Comparison of ENCODE assay signal across 27 cellular contexts in genomic region chr19:1296575-1297271, GRCh38. TPM values are rescaled to one million over a fixed set of nuclear protein-coding genes. Genes with fewer than 3 reads are reported as not detected.
"Had no signal": no experiment of that assay in that cellular context is flagged by ENCODE, and none has a peak within 500 bp of the region (broad histone marks: within the 10 kb centered on the region; RNA-seq: fewer than 3 reads in every experiment).

No MANE protein-coding gene starts in this region.

- H3K4me1 Mint-ChIP-seq: mesothelial cell of epicardium; natural killer cell; neural crest cell; stimulated activated effector memory CD8-positive, alpha-beta T cell treated with anti-CD3 and anti-CD28 coated beads, Interleukin-12 subunit alpha, Interleukin-12 subunit beta, amount 100 ng/mL, for 72 hours had no signal

- DNase-seq: effector memory CD4-positive, alpha-beta T cell; gastrocnemius medialis; heart right ventricle; hypothalamus; islet precursor cell; left ventricle myocardium inferior; lower lobe of right lung; natural killer cell; ovary; stimulated activated CD4-positive, alpha-beta T cell treated with anti-CD3 and anti-CD28 coated beads, Interleukin-4, amount 100 ng/mL, for 1 hour; stimulated activated CD8-positive, alpha-beta memory T cell treated with anti-CD3 and anti-CD28 coated beads, Interleukin-4, amount 100 ng/mL, for 48 hours; stimulated activated naive CD8-positive, alpha-beta T cell treated with anti-CD3 and anti-CD28 coated beads, Interleukin-15, Interleukin-2, amounts not matched to agents 100 U/mL and 50 U/mL, for 24 hours; thyroid gland; uterus had no signal

- H3K27ac ChIP-seq: epithelial cell of prostate, esophagus muscularis mucosa, gastrocnemius medialis, heart right ventricle, left ventricle myocardium inferior, lower lobe of right lung, ovary, suprapubic skin, thyroid gland, uterus had no signal

- H3K27me3 Mint-ChIP-seq: progenitor cell of endocrine pancreas, type B pancreatic cell had no signal

- H3K9me3 Mint-ChIP-seq: memory B cell; mesothelial cell of epicardium; natural killer cell; neural crest cell; stimulated activated effector memory CD8-positive, alpha-beta T cell treated with anti-CD3 and anti-CD28 coated beads, Interleukin-12 subunit alpha, Interleukin-12 subunit beta, amount 100 ng/mL, for 72 hours; type B pancreatic cell had no signal

- H3K4me3 Mint-ChIP-seq: memory B cell; mesothelial cell of epicardium; natural killer cell; neural crest cell; stimulated activated effector memory CD8-positive, alpha-beta T cell treated with anti-CD3 and anti-CD28 coated beads, Interleukin-12 subunit alpha, Interleukin-12 subunit beta, amount 100 ng/mL, for 72 hours; type B pancreatic cell had no signal

- ATAC-seq: gastrocnemius medialis; stimulated activated effector memory CD8-positive, alpha-beta T cell treated with anti-CD3 and anti-CD28 coated beads, Interleukin-12 subunit alpha, Interleukin-12 subunit beta, amount 100 ng/mL, for 72 hours; stimulated activated naive CD8-positive, alpha-beta T cell treated with anti-CD3 and anti-CD28 coated beads, Interleukin-15, Interleukin-2, amounts not matched to agents 100 U/mL and 50 U/mL, for 24 hours had no signal

- H3K36me3 Mint-ChIP-seq: memory B cell; mesothelial cell of epicardium; natural killer cell; stimulated activated effector memory CD8-positive, alpha-beta T cell treated with anti-CD3 and anti-CD28 coated beads, Interleukin-12 subunit alpha, Interleukin-12 subunit beta, amount 100 ng/mL, for 72 hours; type B pancreatic cell had no signal

- H3K27ac Mint-ChIP-seq: memory B cell; mesothelial cell of epicardium; natural killer cell; progenitor cell of endocrine pancreas; stimulated activated effector memory CD8-positive, alpha-beta T cell treated with anti-CD3 and anti-CD28 coated beads, Interleukin-12 subunit alpha, Interleukin-12 subunit beta, amount 100 ng/mL, for 72 hours; type B pancreatic cell had no signal

- H3K36me3 ChIP-seq: esophagus muscularis mucosa, gastrocnemius medialis, heart right ventricle, left ventricle myocardium inferior, lower lobe of right lung, ovary, suprapubic skin, thyroid gland, uterus had no signal

- H3K4me3 ChIP-seq: esophagus muscularis mucosa, gastrocnemius medialis, heart right ventricle, left ventricle myocardium inferior, lower lobe of right lung, ovary, suprapubic skin, thyroid gland, uterus had no signal

- FAIRE-seq: endometrium had no signal

- H3K9me3 ChIP-seq: esophagus muscularis mucosa, gastrocnemius medialis, heart right ventricle, left ventricle myocardium inferior, lower lobe of right lung, ovary, suprapubic skin, thyroid gland, uterus had no signal

RNA-seq across cellular contexts. Expression of gene EFNA2, which starts 11.1 kb away (rescaled TPM):
- total RNA-seq: esophagus muscularis mucosa, fibroblast of villous mesenchyme, gastrocnemius medialis, left ventricle myocardium inferior, lower lobe of right lung, myocyte, natural killer cell, ovary, right cardiac atrium, suprapubic skin, thyroid gland had no signal
- polyA plus RNA-seq: right cardiac atrium had no signal
